ENCODE assay signal across 27 cellular contexts in genomic region chr11:32991427-32991826, GRCh38.
"Had no signal": no experiment of that assay in that cellular context is flagged by ENCODE, and none has a peak within 500 bp of the region (broad histone marks: within the 10 kb centered on the region; RNA-seq: fewer than 3 reads in every experiment).

No MANE protein-coding gene starts in this region.

- H3K27me3 ChIP-seq: neural progenitor cell, ovary, spleen, stomach, thyroid gland, tibial nerve, upper lobe of left lung, uterus had no signal

- H2AFZ ChIP-seq: neural progenitor cell, parathyroid adenoma had no signal

- H3K9me3 ChIP-seq: thyroid gland, uterus had no signal

- H3K4me1 ChIP-seq: neural progenitor cell, parathyroid adenoma, psoas muscle, spleen, stomach, thyroid gland, tibial nerve, upper lobe of left lung, uterus had no signal

- DNase-seq: naive thymus-derived CD4-positive, alpha-beta T cell; natural killer cell; occipital lobe; ovary; posterior cingulate gyrus; psoas muscle; right cardiac atrium; spleen; stimulated activated CD4-positive, alpha-beta T cell treated with anti-CD3 and anti-CD28 coated beads, Interleukin-12 subunit alpha, Interleukin-12 subunit beta, amount 100 ng/mL, for 4 hours; stimulated activated CD4-positive, alpha-beta T cell treated with anti-CD3 and anti-CD28 coated beads, Interleukin-1b, Interleukin-23, amount 100 ng/mL, for 48 hours; stimulated activated CD4-positive, alpha-beta T cell treated with anti-CD3 and anti-CD28 coated beads, Interleukin-4, amount 100 ng/mL, for 1 hour; stimulated activated CD4-positive, alpha-beta T cell treated with anti-CD3 and anti-CD28 coated beads, Interleukin-4, amount 100 ng/mL, for 4 hours; stimulated activated CD8-positive, alpha-beta memory T cell treated with anti-CD3 and anti-CD28 coated beads, Interleukin-4, amount 100 ng/mL, for 48 hours; stimulated activated naive CD4-positive, alpha-beta T cell; stomach; thyroid gland; trophoblast cell; upper lobe of left lung; uterus had no signal

- H3K4me2 ChIP-seq: neural progenitor cell, smooth muscle cell had no signal

- H3K27ac ChIP-seq: neural progenitor cell, ovary, parathyroid adenoma, psoas muscle, skin epidermis, spleen, stomach, thoracic aorta, thyroid gland, tibial nerve, upper lobe of left lung, uterus had no signal

- H3K9ac ChIP-seq: neural progenitor cell, parathyroid adenoma had no signal

- H3K4me3 ChIP-seq: neural progenitor cell, ovary, psoas muscle, skin epidermis, smooth muscle cell, spleen, stomach, thoracic aorta, thyroid gland, tibial nerve, upper lobe of left lung, uterus had no signal

- ATAC-seq: naive thymus-derived CD4-positive, alpha-beta T cell; natural killer cell; psoas muscle; right cardiac atrium; sciatic nerve; stimulated activated memory B cell treated with anti-CD40 and anti-IgM and Interleukin-4, amounts not matched to agents 10 μg/mL and 1 μg/mL and 100 μg/mL, for 72 hours had no signal

- H3K36me3 ChIP-seq: neural progenitor cell, ovary, spleen, stomach, thoracic aorta, thyroid gland, tibial nerve, upper lobe of left lung, uterus had no signal
